Comparison of ENCODE assay signal across 1 cellular context in the genomic region with DNA sequence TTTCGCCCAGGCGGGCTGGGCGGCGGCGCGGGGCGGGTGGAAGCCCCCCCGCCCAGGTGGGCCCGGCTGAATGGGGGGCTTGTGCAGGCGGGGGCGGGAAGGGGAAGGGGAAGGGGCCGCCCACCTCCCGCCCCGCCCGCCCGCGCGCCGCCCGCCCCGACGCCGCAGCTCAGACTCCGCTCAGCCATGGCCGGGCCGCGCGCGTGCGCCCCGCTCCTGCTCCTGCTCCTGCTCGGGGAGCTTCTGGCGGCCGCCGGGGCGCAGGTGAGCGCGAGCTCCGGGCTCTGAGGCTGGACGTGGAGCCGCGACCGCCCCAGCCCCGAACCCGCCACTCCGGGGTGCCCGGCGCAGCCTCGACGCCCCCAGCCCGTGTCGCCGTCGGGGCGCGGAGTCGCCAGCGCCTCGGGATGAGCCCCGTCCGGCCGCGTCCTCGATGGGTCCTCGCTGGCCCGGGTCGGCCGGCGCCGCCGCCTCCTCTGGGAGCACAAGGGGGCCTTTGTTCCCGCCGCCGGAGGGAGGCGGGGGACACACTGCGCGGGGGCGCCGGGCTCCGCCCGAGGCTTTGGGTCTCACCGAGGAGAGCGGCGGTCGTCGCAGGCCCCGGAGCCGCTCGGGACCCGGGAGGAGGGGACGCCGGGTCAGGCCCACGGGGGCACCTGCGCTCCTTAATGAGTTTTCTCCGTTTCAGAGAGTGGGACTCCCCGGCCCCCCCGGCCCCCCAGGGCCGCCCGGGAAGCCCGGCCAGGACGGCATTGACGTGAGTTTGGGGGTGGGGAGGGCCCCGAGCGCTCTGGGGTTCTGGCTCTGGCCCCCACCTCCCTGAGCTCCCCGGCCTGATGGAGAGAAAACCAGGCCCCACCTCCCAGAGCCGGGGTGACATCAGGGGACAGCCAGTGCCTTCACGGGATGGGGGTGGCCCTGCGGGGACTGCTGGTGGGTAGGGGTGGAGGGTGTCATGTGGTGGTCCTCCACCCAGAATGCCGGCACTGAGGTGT.
TF ChIP-seq lines count a peak whose summit lies in the region.

A gene (plus strand): TSS at position 172 of the 995 bp plus-strand sequence. CDS start 15 bp downstream, at position 187.

TF ChIP-seq in HepG2, 621 proteins besides CTCF, POLR2A, EP300 and RAD21 (continued from another document and continues in another):
- TF ChIP-seq, protein P1, sequence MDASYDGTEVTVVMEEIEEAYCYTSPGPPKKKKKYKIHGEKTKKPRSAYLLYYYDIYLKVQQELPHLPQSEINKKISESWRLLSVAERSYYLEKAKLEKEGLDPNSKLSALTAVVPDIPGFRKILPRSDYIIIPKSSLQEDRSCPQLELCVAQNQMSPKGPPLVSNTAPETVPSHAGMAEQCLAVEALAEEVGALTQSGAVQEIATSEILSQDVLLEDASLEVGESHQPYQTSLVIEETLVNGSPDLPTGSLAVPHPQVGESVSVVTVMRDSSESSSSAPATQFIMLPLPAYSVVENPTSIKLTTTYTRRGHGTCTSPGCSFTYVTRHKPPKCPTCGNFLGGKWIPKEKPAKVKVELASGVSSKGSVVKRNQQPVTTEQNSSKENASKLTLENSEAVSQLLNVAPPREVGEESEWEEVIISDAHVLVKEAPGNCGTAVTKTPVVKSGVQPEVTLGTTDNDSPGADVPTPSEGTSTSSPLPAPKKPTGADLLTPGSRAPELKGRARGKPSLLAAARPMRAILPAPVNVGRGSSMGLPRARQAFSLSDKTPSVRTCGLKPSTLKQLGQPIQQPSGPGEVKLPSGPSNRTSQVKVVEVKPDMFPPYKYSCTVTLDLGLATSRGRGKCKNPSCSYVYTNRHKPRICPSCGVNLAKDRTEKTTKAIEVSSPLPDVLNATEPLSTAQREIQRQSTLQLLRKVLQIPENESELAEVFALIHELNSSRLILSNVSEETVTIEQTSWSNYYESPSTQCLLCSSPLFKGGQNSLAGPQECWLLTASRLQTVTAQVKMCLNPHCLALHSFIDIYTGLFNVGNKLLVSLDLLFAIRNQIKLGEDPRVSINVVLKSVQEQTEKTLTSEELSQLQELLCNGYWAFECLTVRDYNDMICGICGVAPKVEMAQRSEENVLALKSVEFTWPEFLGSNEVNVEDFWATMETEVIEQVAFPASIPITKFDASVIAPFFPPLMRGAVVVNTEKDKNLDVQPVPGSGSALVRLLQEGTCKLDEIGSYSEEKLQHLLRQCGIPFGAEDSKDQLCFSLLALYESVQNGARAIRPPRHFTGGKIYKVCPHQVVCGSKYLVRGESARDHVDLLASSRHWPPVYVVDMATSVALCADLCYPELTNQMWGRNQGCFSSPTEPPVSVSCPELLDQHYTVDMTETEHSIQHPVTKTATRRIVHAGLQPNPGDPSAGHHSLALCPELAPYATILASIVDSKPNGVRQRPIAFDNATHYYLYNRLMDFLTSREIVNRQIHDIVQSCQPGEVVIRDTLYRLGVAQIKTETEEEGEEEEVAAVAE (CRISPR knock-in tag; IDR thresholded peaks at IDR 0.05; ENCODE audit: borderline replicate concordance), result no peak
- TF ChIP-seq SKI (IDR thresholded peaks at IDR 0.05; ENCODE audit: partially characterized antibody) (peak; percentile 62), ELF3 (CRISPR knock-in tag; IDR thresholded peaks at IDR 0.05) (no peak), NCOA2 (CRISPR knock-in tag; IDR thresholded peaks at IDR 0.05) (peak; percentile 33; the same call in 1 of the 2 replicates), U2AF1 (optimal IDR thresholded peaks at IDR 0.05; ENCODE audit: low read depth, low read length) (no peak), YEATS4 (CRISPR knock-in tag; IDR thresholded peaks at IDR 0.05; ENCODE audit: borderline replicate concordance) (peak; percentile 69; the same call in 1 of the 2 replicates), ETV5 (CRISPR knock-in tag; IDR thresholded peaks at IDR 0.05; ENCODE audit: borderline replicate concordance) (no peak; the same call in 1 of the 2 replicates), ZNF556 (CRISPR knock-in tag; IDR thresholded peaks at IDR 0.05; ENCODE audit: borderline replicate concordance) (no peak), BORCS8-MEF2B (CRISPR knock-in tag; IDR thresholded peaks at IDR 0.05) (0 out of 2 replicates have a peak, but pooled peaks have one; percentile 8), HNRNPLL (IDR thresholded peaks at IDR 0.05; ENCODE audit: low read depth, low read length, poor library complexity, severe bottlenecking) (peak; percentile 21), SP4 (CRISPR knock-in tag; IDR thresholded peaks at IDR 0.05) (no peak), PRMT3 (CRISPR knock-in tag; IDR thresholded peaks at IDR 0.05; ENCODE audit: borderline replicate concordance, low read depth) (no peak; the same call in 1 of the 2 replicates), TOE1 (CRISPR knock-in tag; IDR thresholded peaks at IDR 0.05) (no peak), ZNF253 (CRISPR knock-in tag; IDR thresholded peaks at IDR 0.05; ENCODE audit: borderline replicate concordance) (no peak), RBAK (CRISPR knock-in tag; IDR thresholded peaks at IDR 0.05) (no peak), ZSCAN31 (CRISPR knock-in tag; IDR thresholded peaks at IDR 0.05; ENCODE audit: low read depth) (peak; percentile 77; the same call in 1 of the 2 replicates), REXO4 (CRISPR knock-in tag; IDR thresholded peaks at IDR 0.05; ENCODE audit: borderline replicate concordance) (no peak), ZFY (CRISPR knock-in tag; IDR thresholded peaks at IDR 0.05) (no peak; the same call in none of the 2 replicates), RFX1 (IDR thresholded peaks at IDR 0.05) (no peak), ZNF549 (CRISPR knock-in tag; IDR thresholded peaks at IDR 0.05) (no peak), ZNF20 (CRISPR knock-in tag; IDR thresholded peaks at IDR 0.05) (no peak), SNAI1 (CRISPR knock-in tag; IDR thresholded peaks at IDR 0.05; ENCODE audit: borderline replicate concordance) (no peak), NR3C1 (CRISPR knock-in tag; IDR thresholded peaks at IDR 0.05) (no peak), GFI1 (CRISPR knock-in tag; IDR thresholded peaks at IDR 0.05; ENCODE audit: borderline replicate concordance) (no peak), KLF15 (CRISPR knock-in tag; IDR thresholded peaks at IDR 0.05; ENCODE audit: borderline replicate concordance) (0 out of 2 replicates have a peak, but pooled peaks have one; percentile 43), TAF1 (CRISPR knock-in tag; IDR thresholded peaks at IDR 0.05) (no peak), CREM (IDR thresholded peaks at IDR 0.05) (no peak), CREM (CRISPR knock-in tag; IDR thresholded peaks at IDR 0.05) (no peak), GTF3A (CRISPR knock-in tag; conservative IDR thresholded peaks at IDR 0.05) (no peak), IKZF4 (CRISPR knock-in tag; IDR thresholded peaks at IDR 0.05; ENCODE audit: borderline replicate concordance, low read depth, not compliant biosample characterization) (no peak)
- TF ChIP-seq, protein P2, sequence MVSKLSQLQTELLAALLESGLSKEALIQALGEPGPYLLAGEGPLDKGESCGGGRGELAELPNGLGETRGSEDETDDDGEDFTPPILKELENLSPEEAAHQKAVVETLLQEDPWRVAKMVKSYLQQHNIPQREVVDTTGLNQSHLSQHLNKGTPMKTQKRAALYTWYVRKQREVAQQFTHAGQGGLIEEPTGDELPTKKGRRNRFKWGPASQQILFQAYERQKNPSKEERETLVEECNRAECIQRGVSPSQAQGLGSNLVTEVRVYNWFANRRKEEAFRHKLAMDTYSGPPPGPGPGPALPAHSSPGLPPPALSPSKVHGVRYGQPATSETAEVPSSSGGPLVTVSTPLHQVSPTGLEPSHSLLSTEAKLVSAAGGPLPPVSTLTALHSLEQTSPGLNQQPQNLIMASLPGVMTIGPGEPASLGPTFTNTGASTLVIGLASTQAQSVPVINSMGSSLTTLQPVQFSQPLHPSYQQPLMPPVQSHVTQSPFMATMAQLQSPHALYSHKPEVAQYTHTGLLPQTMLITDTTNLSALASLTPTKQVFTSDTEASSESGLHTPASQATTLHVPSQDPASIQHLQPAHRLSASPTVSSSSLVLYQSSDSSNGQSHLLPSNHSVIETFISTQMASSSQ (IDR thresholded peaks at IDR 0.05; ENCODE audit: low read depth), result no peak
- TF ChIP-seq, protein P2 (CRISPR knock-in tag; IDR thresholded peaks at IDR 0.05; ENCODE audit: borderline replicate concordance), result no peak
- TF ChIP-seq, protein P3, sequence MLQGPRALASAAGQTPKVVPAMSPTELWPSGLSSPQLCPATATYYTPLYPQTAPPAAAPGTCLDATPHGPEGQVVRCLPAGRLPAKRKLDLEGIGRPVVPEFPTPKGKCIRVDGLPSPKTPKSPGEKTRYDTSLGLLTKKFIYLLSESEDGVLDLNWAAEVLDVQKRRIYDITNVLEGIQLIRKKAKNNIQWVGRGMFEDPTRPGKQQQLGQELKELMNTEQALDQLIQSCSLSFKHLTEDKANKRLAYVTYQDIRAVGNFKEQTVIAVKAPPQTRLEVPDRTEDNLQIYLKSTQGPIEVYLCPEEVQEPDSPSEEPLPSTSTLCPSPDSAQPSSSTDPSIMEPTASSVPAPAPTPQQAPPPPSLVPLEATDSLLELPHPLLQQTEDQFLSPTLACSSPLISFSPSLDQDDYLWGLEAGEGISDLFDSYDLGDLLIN (CRISPR knock-in tag; IDR thresholded peaks at IDR 0.05; ENCODE audit: borderline replicate concordance), result no peak
- TF ChIP-seq, protein P4, sequence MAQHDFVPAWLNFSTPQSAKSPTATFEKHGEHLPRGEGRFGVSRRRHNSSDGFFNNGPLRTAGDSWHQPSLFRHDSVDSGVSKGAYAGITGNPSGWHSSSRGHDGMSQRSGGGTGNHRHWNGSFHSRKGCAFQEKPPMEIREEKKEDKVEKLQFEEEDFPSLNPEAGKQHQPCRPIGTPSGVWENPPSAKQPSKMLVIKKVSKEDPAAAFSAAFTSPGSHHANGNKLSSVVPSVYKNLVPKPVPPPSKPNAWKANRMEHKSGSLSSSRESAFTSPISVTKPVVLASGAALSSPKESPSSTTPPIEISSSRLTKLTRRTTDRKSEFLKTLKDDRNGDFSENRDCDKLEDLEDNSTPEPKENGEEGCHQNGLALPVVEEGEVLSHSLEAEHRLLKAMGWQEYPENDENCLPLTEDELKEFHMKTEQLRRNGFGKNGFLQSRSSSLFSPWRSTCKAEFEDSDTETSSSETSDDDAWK (CRISPR knock-in tag; IDR thresholded peaks at IDR 0.05), result no peak
- TF ChIP-seq, protein P5, sequence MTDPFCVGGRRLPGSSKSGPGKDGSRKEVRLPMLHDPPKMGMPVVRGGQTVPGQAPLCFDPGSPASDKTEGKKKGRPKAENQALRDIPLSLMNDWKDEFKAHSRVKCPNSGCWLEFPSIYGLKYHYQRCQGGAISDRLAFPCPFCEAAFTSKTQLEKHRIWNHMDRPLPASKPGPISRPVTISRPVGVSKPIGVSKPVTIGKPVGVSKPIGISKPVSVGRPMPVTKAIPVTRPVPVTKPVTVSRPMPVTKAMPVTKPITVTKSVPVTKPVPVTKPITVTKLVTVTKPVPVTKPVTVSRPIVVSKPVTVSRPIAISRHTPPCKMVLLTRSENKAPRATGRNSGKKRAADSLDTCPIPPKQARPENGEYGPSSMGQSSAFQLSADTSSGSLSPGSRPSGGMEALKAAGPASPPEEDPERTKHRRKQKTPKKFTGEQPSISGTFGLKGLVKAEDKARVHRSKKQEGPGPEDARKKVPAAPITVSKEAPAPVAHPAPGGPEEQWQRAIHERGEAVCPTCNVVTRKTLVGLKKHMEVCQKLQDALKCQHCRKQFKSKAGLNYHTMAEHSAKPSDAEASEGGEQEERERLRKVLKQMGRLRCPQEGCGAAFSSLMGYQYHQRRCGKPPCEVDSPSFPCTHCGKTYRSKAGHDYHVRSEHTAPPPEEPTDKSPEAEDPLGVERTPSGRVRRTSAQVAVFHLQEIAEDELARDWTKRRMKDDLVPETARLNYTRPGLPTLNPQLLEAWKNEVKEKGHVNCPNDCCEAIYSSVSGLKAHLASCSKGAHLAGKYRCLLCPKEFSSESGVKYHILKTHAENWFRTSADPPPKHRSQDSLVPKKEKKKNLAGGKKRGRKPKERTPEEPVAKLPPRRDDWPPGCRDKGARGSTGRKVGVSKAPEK (CRISPR knock-in tag; IDR thresholded peaks at IDR 0.05; ENCODE audit: borderline replicate concordance), result no peak
- TF ChIP-seq, protein P6, sequence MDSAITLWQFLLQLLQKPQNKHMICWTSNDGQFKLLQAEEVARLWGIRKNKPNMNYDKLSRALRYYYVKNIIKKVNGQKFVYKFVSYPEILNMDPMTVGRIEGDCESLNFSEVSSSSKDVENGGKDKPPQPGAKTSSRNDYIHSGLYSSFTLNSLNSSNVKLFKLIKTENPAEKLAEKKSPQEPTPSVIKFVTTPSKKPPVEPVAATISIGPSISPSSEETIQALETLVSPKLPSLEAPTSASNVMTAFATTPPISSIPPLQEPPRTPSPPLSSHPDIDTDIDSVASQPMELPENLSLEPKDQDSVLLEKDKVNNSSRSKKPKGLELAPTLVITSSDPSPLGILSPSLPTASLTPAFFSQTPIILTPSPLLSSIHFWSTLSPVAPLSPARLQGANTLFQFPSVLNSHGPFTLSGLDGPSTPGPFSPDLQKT (CRISPR knock-in tag; IDR thresholded peaks at IDR 0.05; ENCODE audit: borderline replicate concordance), result no peak
- TF ChIP-seq, protein P7, sequence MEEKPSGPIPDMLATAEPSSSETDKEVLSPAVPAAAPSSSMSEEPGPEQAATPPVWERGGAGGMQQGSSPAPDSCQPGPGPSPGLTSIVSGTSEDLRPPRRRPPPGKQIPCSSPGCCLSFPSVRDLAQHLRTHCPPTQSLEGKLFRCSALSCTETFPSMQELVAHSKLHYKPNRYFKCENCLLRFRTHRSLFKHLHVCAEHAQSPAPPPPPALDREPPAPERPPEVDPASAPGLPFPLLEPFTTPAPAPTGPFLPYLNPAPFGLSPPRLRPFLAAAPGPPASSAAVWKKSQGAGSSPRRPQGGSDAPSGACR (CRISPR knock-in tag; IDR thresholded peaks at IDR 0.05), result no peak
